Comparison of ENCODE assay signal across 31 cellular contexts in the genomic region with DNA sequence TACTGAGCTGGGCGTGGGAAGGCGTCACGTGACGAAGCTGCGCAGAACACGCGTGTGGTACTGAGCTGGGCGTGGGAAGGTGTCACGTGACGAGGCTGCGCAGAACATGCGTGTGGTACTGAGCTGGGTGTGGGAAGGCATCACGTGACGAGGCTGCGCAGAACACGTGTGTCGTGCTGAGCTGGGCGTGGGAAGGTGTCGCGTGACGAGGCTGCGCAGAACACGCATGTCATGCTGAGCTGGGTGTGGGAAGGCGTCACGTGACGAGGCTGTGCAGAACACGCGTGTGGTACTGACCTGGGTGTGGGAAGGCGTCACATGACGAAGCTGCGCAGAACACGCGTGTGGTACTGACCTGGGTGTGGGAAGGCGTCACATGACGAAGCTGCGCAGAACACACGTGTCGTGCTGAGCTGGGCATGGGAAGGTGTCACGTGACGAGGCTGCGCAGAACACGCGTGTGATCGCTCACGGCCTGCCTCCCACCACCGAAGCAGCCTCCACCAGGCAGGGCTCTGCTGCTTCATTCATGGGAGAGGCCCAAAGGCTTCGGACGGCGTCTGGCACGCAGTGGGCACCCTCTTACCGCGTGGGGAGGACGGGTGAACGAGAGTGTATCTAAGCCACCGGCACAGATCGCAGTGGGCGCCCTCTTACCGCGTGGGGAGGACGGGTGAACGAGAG. TPM values are rescaled to one million over a fixed set of nuclear protein-coding genes. Genes with fewer than 3 reads are reported as not detected.
"Had no signal": no experiment of that assay in that cellular context is flagged by ENCODE, and none has a peak within 500 bp of the region (broad histone marks: within the 10 kb centered on the region; RNA-seq: fewer than 3 reads in every experiment).

No MANE protein-coding gene starts in this region.

- H3K27me3 Mint-ChIP-seq: natural killer cell treated with Interleukin-12 subunit alpha and Interleukin-12 subunit beta and Interleukin-15 and Interleukin-18, amount 100 ng/mL, for 72 hours had no signal

- H3K9me3 ChIP-seq: pancreas, prostate gland, sigmoid colon, spleen, tibial nerve, upper lobe of left lung, vagina had no signal

- H3K4me1 ChIP-seq: left lung, pancreas, prostate gland, sigmoid colon, spleen, tibial nerve, upper lobe of left lung, vagina had no signal

- ATAC-seq: left colon; left lung; naive thymus-derived CD4-positive, alpha-beta T cell; natural killer cell treated with Interleukin-12 subunit alpha and Interleukin-12 subunit beta and Interleukin-15 and Interleukin-18, amount 100 ng/mL, for 72 hours; pancreas; right cardiac atrium; stimulated activated effector memory CD8-positive, alpha-beta T cell treated with anti-CD3 and anti-CD28 coated beads, Interleukin-12 subunit alpha, Interleukin-12 subunit beta, amount 100 ng/mL, for 72 hours; stimulated activated naive CD8-positive, alpha-beta T cell treated with anti-CD3 and anti-CD28 coated beads, Interleukin-15, amount 100 ng/mL, for 72 hours had no signal

- H3K9me3 Mint-ChIP-seq: mesothelial cell of epicardium; natural killer cell treated with Interleukin-12 subunit alpha and Interleukin-12 subunit beta and Interleukin-15 and Interleukin-18, amount 100 ng/mL, for 72 hours had no signal

- FAIRE-seq: islet of Langerhans, kidney, pancreas, small intestine had no signal

- H3K4me3 Mint-ChIP-seq: immature natural killer cell; mesothelial cell of epicardium; naive thymus-derived CD4-positive, alpha-beta T cell; natural killer cell treated with Interleukin-12 subunit alpha and Interleukin-12 subunit beta and Interleukin-15 and Interleukin-18, amount 100 ng/mL, for 72 hours; stimulated activated effector memory CD8-positive, alpha-beta T cell treated with anti-CD3 and anti-CD28 coated beads, Interleukin-12 subunit alpha, Interleukin-12 subunit beta, amount 100 ng/mL, for 72 hours; stimulated activated naive CD8-positive, alpha-beta T cell treated with anti-CD3 and anti-CD28 coated beads, Interleukin-15, amount 100 ng/mL, for 72 hours had no signal

- H3K27ac Mint-ChIP-seq: immature natural killer cell; mesothelial cell of epicardium; naive thymus-derived CD4-positive, alpha-beta T cell; natural killer cell treated with Interleukin-12 subunit alpha and Interleukin-12 subunit beta and Interleukin-15 and Interleukin-18, amount 100 ng/mL, for 72 hours; stimulated activated effector memory CD8-positive, alpha-beta T cell treated with anti-CD3 and anti-CD28 coated beads, Interleukin-12 subunit alpha, Interleukin-12 subunit beta, amount 100 ng/mL, for 72 hours; stimulated activated naive CD8-positive, alpha-beta T cell treated with anti-CD3 and anti-CD28 coated beads, Interleukin-15, amount 100 ng/mL, for 72 hours had no signal

- H3K27ac ChIP-seq: left lung, pancreas, prostate gland, sigmoid colon, spleen, tibial nerve, upper lobe of left lung, vagina had no signal

- H3K36me3 Mint-ChIP-seq: immature natural killer cell; mesothelial cell of epicardium; natural killer cell treated with Interleukin-12 subunit alpha and Interleukin-12 subunit beta and Interleukin-15 and Interleukin-18, amount 100 ng/mL, for 72 hours; stimulated activated effector memory CD8-positive, alpha-beta T cell treated with anti-CD3 and anti-CD28 coated beads, Interleukin-12 subunit alpha, Interleukin-12 subunit beta, amount 100 ng/mL, for 72 hours had no signal

- H3K36me3 ChIP-seq: left lung, pancreas, prostate gland, sigmoid colon, spleen, tibial nerve, upper lobe of left lung, vagina had no signal

- H3K27me3 ChIP-seq: pancreas, upper lobe of left lung, vagina had no signal

- H3K4me3 ChIP-seq: left lung, lung, pancreas, prostate gland, sigmoid colon, spleen, tibial nerve, upper lobe of left lung, vagina had no signal

- H3K4me1 Mint-ChIP-seq: immature natural killer cell; mesothelial cell of epicardium; stimulated activated effector memory CD8-positive, alpha-beta T cell treated with anti-CD3 and anti-CD28 coated beads, Interleukin-12 subunit alpha, Interleukin-12 subunit beta, amount 100 ng/mL, for 72 hours; stimulated activated naive CD8-positive, alpha-beta T cell treated with anti-CD3 and anti-CD28 coated beads, Interleukin-15, amount 100 ng/mL, for 72 hours had no signal

- DNase-seq: hypothalamus; immature natural killer cell; kidney; left colon; left lung; mesendoderm; naive thymus-derived CD4-positive, alpha-beta T cell; nucleus accumbens; pancreas; posterior cingulate gyrus; retina; sigmoid colon; small intestine; spleen; stimulated activated CD4-positive, alpha-beta T cell treated with anti-CD3 and anti-CD28 coated beads, Interleukin-4, amount 100 ng/mL, for 24 hours; stimulated activated naive CD4-positive, alpha-beta T cell treated with Interleukin-2 at 50 U/mL for 16 hours; stimulated activated naive CD8-positive, alpha-beta T cell treated with anti-CD3 and anti-CD28 coated beads, Interleukin-15, amount 100 ng/mL, for 72 hours; substantia nigra had no signal

RNA-seq across cellular contexts. Expression of gene CFAP74, which starts 24.0 kb away (rescaled TPM):
- total RNA-seq: kidney; left colon; myocyte; naive thymus-derived CD4-positive, alpha-beta T cell; natural killer cell treated with Interleukin-12 subunit alpha and Interleukin-12 subunit beta and Interleukin-15 and Interleukin-18, amount 100 ng/mL, for 72 hours; osteoblast; pancreas; right cardiac atrium; tibial nerve; vagina had no signal
- polyA plus RNA-seq: immature natural killer cell; naive thymus-derived CD4-positive, alpha-beta T cell had no signal

RNA-seq across cellular contexts. Expression of gene GABRD, which starts 39.5 kb away (rescaled TPM):
- total RNA-seq: left colon; mononuclear cell; myocyte; natural killer cell treated with Interleukin-12 subunit alpha and Interleukin-12 subunit beta and Interleukin-15 and Interleukin-18, amount 100 ng/mL, for 72 hours; osteoblast; sigmoid colon; vagina had no signal
- polyA plus RNA-seq: immature natural killer cell had no signal
